31 cellular contexts compared by ENCODE assay signal in genomic region chr7:142749218-142749993, GRCh38. TPM values are rescaled to one million over a fixed set of nuclear protein-coding genes. Genes with fewer than 3 reads are reported as not detected.
DNase-seq lines count a peak whose midpoint lies in the region; ATAC-seq, FAIRE-seq and TF ChIP-seq lines count a peak whose summit lies in the region.
"Had no signal": no experiment of that assay in that cellular context is flagged by ENCODE, and none has a peak within 500 bp of the region (broad histone marks: within the 10 kb centered on the region; RNA-seq: fewer than 3 reads in every experiment).

TSS of gene PRSS1 (plus strand) at chr7:142749472. CDS start at chr7:142749485, 13 bp downstream.

- no peaks in the 10 kb centered on the region for H3K27me3 ChIP-seq in PC-9 (ENCODE audit: insufficient read depth, low read depth)
- H3K27me3 ChIP-seq in endodermal cell (ENCODE audit: control insufficient read depth, insufficient read depth, low read length, poor library complexity, severe bottlenecking), result no peaks in the 10 kb centered on the region
- H3K27me3 ChIP-seq: gastrocnemius medialis, tibial nerve had no signal

- H3F3A ChIP-seq in PC-9 (ENCODE audit: insufficient read depth, low read depth), result no peaks in the 10 kb centered on the region

- H3K9me2 ChIP-seq in PC-9 (ENCODE audit: insufficient read depth), result no peaks in the 10 kb centered on the region

- peak within 1 kb of the TSS; percentile 35 for H3K4me2 ChIP-seq in PC-9

- no peak for TF ChIP-seq CTCF in PC-9 (conservative IDR thresholded peaks at IDR 0.05)
- no peak for TF ChIP-seq CTCF in endodermal cell (conservative IDR thresholded peaks at IDR 0.05)
- no peak for TF ChIP-seq CTCF in progenitor cell of endocrine pancreas (IDR thresholded peaks at IDR 0.05; ENCODE audit: unreplicated experiment)

- 73 to 80% methylated on average over 6 to 11 of the region's 11 CpGs for whole genome bisulfite sequencing in endodermal cell (ENCODE audit: insufficient coverage in 1 of 2, insufficient read length in 1 of 2), 2 experiments

- no peak for FAIRE-seq in urothelium cell line (lab: Jason Lieb, UNC)
- FAIRE-seq: G401.6 had no signal

- DNase-seq in G401 (ENCODE audit: low spot score), result peak; percentile 65
- DNase-seq in PC-9, result peak in 1 of 2 experiments; percentile 74
- DNase-seq in endodermal cell, result peak; percentile 84
- DNase-seq in progenitor cell of endocrine pancreas (ENCODE audit: low spot score, unreplicated experiment), result no peak
- DNase-seq in NCI-H226, result no peak
- DNase-seq in urothelium cell line (ENCODE audit: low spot score), result no peak
- no peak for DNase-seq in midbrain (lab: John Stamatoyannopoulos, UW)
- DNase-seq: ACHN; activated CD4-positive, alpha-beta memory T cell treated with anti-CD3 and anti-CD28 coated beads for 36 hours; activated CD8-positive, alpha-beta memory T cell treated with anti-CD3 and anti-CD28 coated beads, Interleukin-2, amount 50 U/mL, for 4 hours; activated naive CD4-positive, alpha-beta T cell; dorsolateral prefrontal cortex; gastrocnemius medialis; Karpas-422; left cardiac atrium; mammary epithelial cell; NCI-H2081 treated with DMSO at 0.1 percent for 48 hours; NCI-H510A; OCI-M1; posterior cingulate gyrus; right cardiac atrium; stimulated activated CD4-positive, alpha-beta T cell treated with anti-CD3 and anti-CD28 coated beads, Interleukin-2, amount 100 ng/mL, for 24 hours had no signal

- intact Hi-C loops in PC-9 (cut with micrococcal nuclease; ENCODE audit: unreplicated experiment), result no loop called here

- H3K4me3 Mint-ChIP-seq in endodermal cell, result no peak within 1 kb of the TSS
- H3K4me3 Mint-ChIP-seq in progenitor cell of endocrine pancreas (ENCODE audit: low read depth), result no peak within 1 kb of the TSS
- H3K4me3 Mint-ChIP-seq: activated CD4-positive, alpha-beta memory T cell treated with anti-CD3 and anti-CD28 coated beads for 36 hours; brain had no signal

- ATAC-seq in GM18868 (IDR thresholded peaks at IDR 0.05; ENCODE audit: unreplicated experiment), result no peak
- ATAC-seq: left cardiac atrium, right cardiac atrium had no signal

- H3K9me3 Mint-ChIP-seq in endodermal cell (no peaks in the 10 kb centered on the region), progenitor cell of endocrine pancreas (ENCODE audit: low read depth) (no peaks in the 10 kb centered on the region)
- H3K9me3 Mint-ChIP-seq: activated CD4-positive, alpha-beta memory T cell treated with anti-CD3 and anti-CD28 coated beads for 36 hours had no signal

- H3K27ac ChIP-seq in PC-9, result peak within 1 kb of the TSS; percentile 16
- no peak within 1 kb of the TSS for H3K27ac ChIP-seq in endodermal cell (ENCODE audit: low read depth, low read length)
- H3K27ac ChIP-seq: dorsolateral prefrontal cortex, SK-N-MC, tibial nerve had no signal

- peaks cover 25% of the 10 kb centered on the region for H3K4me1 Mint-ChIP-seq in endodermal cell
- H3K4me1 Mint-ChIP-seq in progenitor cell of endocrine pancreas (ENCODE audit: low read depth), result peaks cover 10% of the 10 kb centered on the region
- H3K4me1 Mint-ChIP-seq: brain had no signal

- H3K79me2 ChIP-seq in PC-9 (ENCODE audit: low read depth), result no peaks in the 10 kb centered on the region

- H3K4me3 ChIP-seq in PC-9 (0 out of 2 replicates have a peak within 1 kb of the TSS, but pooled peaks have one; percentile 0), endodermal cell (ENCODE audit: low read length) (no peak within 1 kb of the TSS)
- H3K4me3 ChIP-seq: dorsolateral prefrontal cortex, gastrocnemius medialis, HAP-1, SK-N-MC, tibial nerve had no signal

- no peaks in the 10 kb centered on the region; the same call in 1 of the 2 replicates for H3K9me3 ChIP-seq in PC-9 (ENCODE audit: insufficient read depth, low read depth)
- H3K9me3 ChIP-seq in endodermal cell (ENCODE audit: control insufficient read depth, low read length), result no peaks in the 10 kb centered on the region
- H3K9me3 ChIP-seq: gastrocnemius medialis, HAP-1, tibial nerve had no signal

- H4K20me1 ChIP-seq in PC-9 (ENCODE audit: insufficient read depth), result no peaks in the 10 kb centered on the region

- H3K36me3 Mint-ChIP-seq in endodermal cell (ENCODE audit: low read depth) (no peaks in the 10 kb centered on the region), progenitor cell of endocrine pancreas (ENCODE audit: insufficient read depth) (peaks cover 3% of the 10 kb centered on the region)
- H3K36me3 Mint-ChIP-seq: activated CD4-positive, alpha-beta memory T cell treated with anti-CD3 and anti-CD28 coated beads for 36 hours; brain had no signal

- in situ Hi-C loops in G401 (cut with HindIII; ENCODE audit: low sequenced_read_pairs), result no loop called here

- H3K27me3 Mint-ChIP-seq in endodermal cell (ENCODE audit: insufficient read depth) (peaks cover 44% of the 10 kb centered on the region), progenitor cell of endocrine pancreas (peaks cover 2% of the 10 kb centered on the region)
- H3K27me3 Mint-ChIP-seq: activated CD4-positive, alpha-beta memory T cell treated with anti-CD3 and anti-CD28 coated beads for 36 hours had no signal

- no TSS peak for BruUV-seq in PC-9 (replicated peaks; lab: Mats Ljungman, UMichigan)

- peak within 1 kb of the TSS; percentile 9 for H3K9ac ChIP-seq in endodermal cell (ENCODE audit: extremely low read depth, low read length, poor library complexity, severe bottlenecking)

- H3K4me1 ChIP-seq in PC-9 (replicated peaks; ENCODE audit: insufficient read depth) (peaks cover 34% of the 10 kb centered on the region), endodermal cell (ENCODE audit: control insufficient read depth, insufficient read depth, low read length) (peaks cover 20% of the 10 kb centered on the region)
- H3K4me1 ChIP-seq: HAP-1, tibial nerve had no signal

- H3K36me3 ChIP-seq in PC-9 (ENCODE audit: low read depth) (no peaks in the 10 kb centered on the region), endodermal cell (ENCODE audit: control insufficient read depth, insufficient read depth, low read length) (no peaks in the 10 kb centered on the region)
- H3K36me3 ChIP-seq: gastrocnemius medialis, HAP-1, tibial nerve had no signal

- POLR2A ChIA-PET in PC-9 (lab: Charles Lee; ENCODE audit: unreplicated experiment), result interaction anchor here (0.5 kb wide), 1 partner anchor 241 kb away, joined by 3 read pairs; no protein-coding TSS in a partner anchor

- no peak within 1 kb of the TSS for H2AFZ ChIP-seq in PC-9

- peak within 1 kb of the TSS; percentile 79 for H3K27ac Mint-ChIP-seq in endodermal cell
- peak within 1 kb of the TSS; percentile 80 for H3K27ac Mint-ChIP-seq in progenitor cell of endocrine pancreas
- H3K27ac Mint-ChIP-seq: activated CD4-positive, alpha-beta memory T cell treated with anti-CD3 and anti-CD28 coated beads for 36 hours; brain had no signal

- CTCF ChIA-PET in PC-9 (lab: Charles Lee), result no interaction called here

RNA-seq across cellular contexts. Expression of gene PRSS1, which starts in this region (rescaled TPM):
- not detected in 2 replicates for total RNA-seq in G401 (2014; rRNA removed; shearing (Covaris generic))
- total RNA-seq in PC-9 (2021) (0.94 TPM in 1 of 2 replicates, not detected in the other), endodermal cell (1 to 10 TPM; 4.4 to 8.8 TPM), progenitor cell of endocrine pancreas (26.9 and 32.1 TPM in 2 replicates)
- polyA plus RNA-seq in endodermal cell (2013, experiment 1 of 2), result 20.3 TPM
- polyA plus RNA-seq in endodermal cell (2013, experiment 2 of 2), result 15.0 TPM
- total RNA-seq: activated CD4-positive, alpha-beta memory T cell treated with anti-CD3 and anti-CD28 coated beads for 36 hours; chondrocyte; dorsolateral prefrontal cortex; gastrocnemius medialis; left cardiac atrium; mammary epithelial cell; T-helper 1 cell treated with Interleukin-12 subunit alpha and Interleukin-12 subunit beta and Interleukin-4 antibody, amounts not matched to agents 30 ng/mL and 1 ng/mL, for 36 hours had no signal
- polyA plus RNA-seq: BJ, mammary epithelial cell had no signal

Comparison
In these comparisons a context has a peak if more than half of its experiments do, and no peak if none do; other contexts are left out.
1. Peak in DNase-seq in G401; RNA of the gene not detected or under 1 TPM.